12 cellular contexts compared by ENCODE assay signal in genomic region chr3:112013784-112014143, GRCh38. TPM values are rescaled to one million over a fixed set of nuclear protein-coding genes. Genes with fewer than 3 reads are reported as not detected.
DNase-seq lines count a peak whose midpoint lies in the region; ATAC-seq and TF ChIP-seq lines count a peak whose summit lies in the region.
"Had no signal": no experiment of that assay in that cellular context is flagged by ENCODE, and none has a peak within 500 bp of the region (broad histone marks: within the 10 kb centered on the region; RNA-seq: fewer than 3 reads in every experiment).

No MANE protein-coding gene starts in this region.

- no peaks in the 10 kb centered on the region for H3K36me3 Mint-ChIP-seq in activated T-cell treated with anti-CD3 and anti-CD28 coated beads, Interleukin-2, amount 50 U/mL, for 72 hours (ENCODE audit: insufficient read depth in 2 of 2)

- peak; percentile 62 for TF ChIP-seq CTCF in Panc1 (IDR thresholded peaks at IDR 0.05)

- no peak overlapping the region for H3K27ac Mint-ChIP-seq in activated T-cell treated with anti-CD3 and anti-CD28 coated beads, Interleukin-2, amount 50 U/mL, for 72 hours

- peak overlapping the region in 1 of 2 donors; percentile 31 for H3K4me3 Mint-ChIP-seq in activated T-cell treated with anti-CD3 and anti-CD28 coated beads, Interleukin-2, amount 50 U/mL, for 72 hours

- no peak overlapping the region for H3K9ac ChIP-seq in skeletal muscle satellite cell (ENCODE audit: low read depth, low read length)

- H3K4me2 ChIP-seq in skeletal muscle satellite cell (ENCODE audit: low read length): peak overlapping the region; percentile 36

- no peak overlapping the region for H3K4me3 ChIP-seq in Panc1 (ENCODE audit: low read depth in 2 of 2, low read length in 2 of 2)
- no peak overlapping the region for H3K4me3 ChIP-seq in skeletal muscle satellite cell (ENCODE audit: low read length)
- H3K4me3 ChIP-seq: thyroid gland had no signal

- CTCF ChIA-PET in Panc1 (lab: Charles Lee): interaction anchor here (0.6 to 2.2 kb wide), 14 partner anchors 11 to 345 kb away, joined by 3 to 41 read pairs (median 4); partner anchors contain the start of genes ABHD10 and PHLDB2

- DNase-seq in activated T-cell treated with anti-CD3 and anti-CD28 coated beads, Interleukin-2, amount 50 U/mL, for 72 hours: no peak
- DNase-seq in activated T-cell treated with anti-CD3 and anti-CD28 coated beads, Interleukin-2, amount 50 U/mL, for 48 hours: no peak
- DNase-seq in Panc1 (ENCODE audit: low read depth, low spot score) (no peak), DMS79 treated with DMSO at 0.1 percent for 48 hours (lab: John Stamatoyannopoulos, UW) (no peak), HuH-7 (ENCODE audit: low spot score) (no peak), head of caudate nucleus (no peak)
- DNase-seq: GDM1, NCI-H1417 treated with DMSO at 0.1 percent for 48 hours had no signal

- H3K4me1 Mint-ChIP-seq in activated T-cell treated with anti-CD3 and anti-CD28 coated beads, Interleukin-2, amount 50 U/mL, for 72 hours (ENCODE audit: low read depth): peaks cover 16% of the 10 kb centered on the region

- no peaks in the 10 kb centered on the region for H3K9me3 Mint-ChIP-seq in activated T-cell treated with anti-CD3 and anti-CD28 coated beads, Interleukin-2, amount 50 U/mL, for 72 hours

- no TSS peak for BruUV-seq in Panc1 (replicated peaks; lab: Mats Ljungman, UMichigan)

- intact Hi-C loops in Panc1 (cut with micrococcal nuclease; ENCODE audit: unreplicated experiment) (loop anchor here (2.0 kb wide), 1 partner anchor 297 kb away; no protein-coding TSS in a partner anchor), head of caudate nucleus (cut with DNase I) (no loop called here)

- in situ Hi-C loops in Panc1 (cut with HindIII; ENCODE audit: low pct_unique_long_range_greater_than_20kb, low sequenced_read_pairs): no loop called here

- POLR2A ChIA-PET in Panc1 (lab: Charles Lee): interaction anchor here (0.6 kb wide), 2 partner anchors 39 to 154 kb away, joined by 4 read pairs; no protein-coding TSS in a partner anchor

- H3K9me3 ChIP-seq in Panc1 (ENCODE audit: control insufficient read depth, insufficient read depth, low read depth, low read length) (no peaks in the 10 kb centered on the region), skeletal muscle satellite cell (replicated peaks; ENCODE audit: low read length) (no peaks in the 10 kb centered on the region)
- H3K9me3 ChIP-seq: thyroid gland had no signal

- H3K4me1 ChIP-seq in Panc1 (ENCODE audit: control insufficient read depth, insufficient read depth, low read length) (no peaks in the 10 kb centered on the region), skeletal muscle satellite cell (ENCODE audit: control insufficient read depth, insufficient read depth, low read length) (no peaks in the 10 kb centered on the region)

- H3K27me3 ChIP-seq in Panc1 (ENCODE audit: control insufficient read depth, insufficient read depth, low read length) (no peaks in the 10 kb centered on the region), skeletal muscle satellite cell (ENCODE audit: control insufficient read depth, insufficient read depth, low read length) (no peaks in the 10 kb centered on the region)
- H3K27me3 ChIP-seq: thyroid gland had no signal

- ATAC-seq in activated T-cell treated with anti-CD3 and anti-CD28 coated beads, Interleukin-2, amount 50 U/mL, for 72 hours (replicated peaks in 1 of 2): peak; percentile 22 to 32
- ATAC-seq in HG02759 (IDR thresholded peaks at IDR 0.05; ENCODE audit: unreplicated experiment) (peak; percentile 22), Panc1 (peak; percentile 75)

- H3K36me3 ChIP-seq in Panc1 (ENCODE audit: control insufficient read depth, insufficient read depth, low read length) (no peaks in the 10 kb centered on the region), skeletal muscle satellite cell (ENCODE audit: insufficient read depth, low read length) (no peaks in the 10 kb centered on the region)
- H3K36me3 ChIP-seq: thyroid gland had no signal

- no peak overlapping the region for H3K27ac ChIP-seq in Panc1 (ENCODE audit: low read length)

- H3K27me3 Mint-ChIP-seq in activated T-cell treated with anti-CD3 and anti-CD28 coated beads, Interleukin-2, amount 50 U/mL, for 72 hours (ENCODE audit: low read depth): no peaks in the 10 kb centered on the region

RNA-seq across cellular contexts. Expression of gene TAGLN3, which starts 15.0 kb away (rescaled TPM):
- under 1 TPM; 0.31 to 0.51 TPM for total RNA-seq in activated T-cell treated with anti-CD3 and anti-CD28 coated beads, Interleukin-2, amount 50 U/mL, for 72 hours
- not detected for total RNA-seq in Panc1 (2021; ENCODE audit: unreplicated experiment)
- polyA plus RNA-seq in Panc1 (2012; ENCODE audit: insufficient read length): not detected
- total RNA-seq in skeletal muscle satellite cell (2012; rRNA removed): 0.51 TPM in 1 of 2 replicates, not detected in the other

RNA-seq across cellular contexts. Expression of gene TMPRSS7, which starts 20.8 kb away (rescaled TPM):
- total RNA-seq in activated T-cell treated with anti-CD3 and anti-CD28 coated beads, Interleukin-2, amount 50 U/mL, for 72 hours: under 1 TPM; 0.09 to 0.17 TPM
- not detected for total RNA-seq in Panc1 (2021; ENCODE audit: unreplicated experiment)
- polyA plus RNA-seq in Panc1 (2012; ENCODE audit: insufficient read length): not detected
- not detected in 2 replicates for total RNA-seq in skeletal muscle satellite cell (2012; rRNA removed)
- total RNA-seq: omental fat pad had no signal

RNA-seq across cellular contexts. Expression of gene ABHD10, which starts 34.9 kb away (rescaled TPM):
- total RNA-seq in activated T-cell treated with anti-CD3 and anti-CD28 coated beads, Interleukin-2, amount 50 U/mL, for 72 hours: 10 to 100 TPM; 57.6 to 65.3 TPM
- 30.3 TPM for total RNA-seq in Panc1 (2021; ENCODE audit: unreplicated experiment)
- polyA plus RNA-seq in Panc1 (2012; ENCODE audit: insufficient read length): 26.0 TPM
- 24.7 and 28.9 TPM in 2 replicates for total RNA-seq in skeletal muscle satellite cell (2012; rRNA removed)

Comparison
In these comparisons a context has a peak if more than half of its experiments do, and no peak if none do; other contexts are left out.
1. ATAC-seq: peak in every context shown above with its lines; median percentile 75 in Panc1; 27 in activated T-cell treated with anti-CD3 and anti-CD28 coated beads, Interleukin-2, amount 50 U/mL, for 72 hours; 22 in HG02759.